Comparison of ENCODE assay signal across 33 cellular contexts in genomic region chr2:46852598-46852997, GRCh38.
DNase-seq lines count a peak whose midpoint lies in the region; ATAC-seq, FAIRE-seq and TF ChIP-seq lines count a peak whose summit lies in the region.
"Had no signal": no experiment of that assay in that cellular context is flagged by ENCODE, and none has a peak within 500 bp of the region (broad histone marks: within the 10 kb centered on the region; RNA-seq: fewer than 3 reads in every experiment).

No MANE protein-coding gene starts in this region.

- no peak overlapping the region for H3K9ac ChIP-seq in K562 (ENCODE audit: insufficient read depth in 1 of 2, low read depth in 2 of 2, low read length in 2 of 2)

- 56% methylated on average over 1 of the region's 1 CpG for WGBS in A549 (ENCODE audit: missing lambda C conversion rate)
- 41% methylated on average over 1 of the region's 1 CpG for WGBS in K562 (ENCODE audit: insufficient coverage, low coverage, missing lambda C conversion rate)

- H3K4me3 Mint-ChIP-seq in HFFc6, result no peak overlapping the region
- no peak overlapping the region for H3K4me3 Mint-ChIP-seq in nephron
- H3K4me3 Mint-ChIP-seq in effector memory CD8-positive, alpha-beta T cell, result no peak overlapping the region
- H3K4me3 Mint-ChIP-seq: activated B cell treated with CpG ODN at 0.5 μM for 24 hours; activated naive CD4-positive, alpha-beta T cell treated with anti-CD3 and anti-CD28 coated beads for 36 hours; activated T-cell treated with anti-CD3 and anti-CD28 coated beads, Interleukin-2, amount 50 U/mL, for 72 hours; neural crest cell had no signal

- peaks cover 78% of the 10 kb centered on the region for H3K4me1 ChIP-seq in A549
- H3K4me1 ChIP-seq in K562 (replicated peaks in 1 of 2; ENCODE audit: control insufficient read depth in 2 of 2, insufficient read depth in 2 of 2, low read length in 2 of 2), result peaks cover 33 to 45% of the 10 kb centered on the region in 2 experiments

- no peaks in the 10 kb centered on the region for H3K27me3 ChIP-seq in K562 (ENCODE audit: control insufficient read depth in 2 of 2, insufficient read depth in 2 of 2, low read length in 2 of 2)
- H3K27me3 ChIP-seq: gastrocnemius medialis had no signal

- no peak for ATAC-seq in A549
- no peak for ATAC-seq in K562
- ATAC-seq in effector memory CD8-positive, alpha-beta T cell (replicated peaks), result no peak
- ATAC-seq: activated T-cell treated with anti-CD3 and anti-CD28 coated beads, Interleukin-2, amount 50 U/mL, for 72 hours; gastrocnemius medialis; left ventricle myocardium superior; stimulated activated naive CD8-positive, alpha-beta T cell treated with anti-CD3 and anti-CD28 coated beads, Interleukin-15, Interleukin-2, amounts not matched to agents 100 U/mL and 50 U/mL, for 24 hours had no signal

- H3K9me3 Mint-ChIP-seq in HFFc6, result peaks cover 5% of the 10 kb centered on the region; the same call in 1 of the 2 replicates
- peaks cover 6% of the 10 kb centered on the region for H3K9me3 Mint-ChIP-seq in nephron
- H3K9me3 Mint-ChIP-seq in effector memory CD8-positive, alpha-beta T cell, result no peaks in the 10 kb centered on the region
- H3K9me3 Mint-ChIP-seq: activated B cell treated with CpG ODN at 0.5 μM for 24 hours; activated naive CD4-positive, alpha-beta T cell treated with anti-CD3 and anti-CD28 coated beads for 36 hours; activated T-cell treated with anti-CD3 and anti-CD28 coated beads, Interleukin-2, amount 50 U/mL, for 72 hours; neural crest cell had no signal

- no peaks in the 10 kb centered on the region for H3K79me2 ChIP-seq in K562 (ENCODE audit: control insufficient read depth, insufficient read depth, low read length)

- H3K9me3 ChIP-seq in A549 (peaks cover 20% of the 10 kb centered on the region), K562 (replicated peaks; ENCODE audit: control insufficient read depth, insufficient read depth, low read depth, low read length) (no peaks in the 10 kb centered on the region)
- H3K9me3 ChIP-seq: Caco-2, esophagus squamous epithelium, gastrocnemius medialis, thoracic aorta had no signal

- DNase-seq in A549 (ENCODE audit: low read depth in 1 of 2, low spot score in 1 of 2), result no peak
- no peak for DNase-seq in HFFc6
- DNase-seq in K562 (ENCODE audit: extremely low read depth in 1 of 4, low spot score in 3 of 4), result no peak
- DNase-seq in 8988T, result no peak
- no peak for DNase-seq in anterior cingulate cortex (lab: John Stamatoyannopoulos, UW)
- no peak for DNase-seq in effector memory CD8-positive, alpha-beta T cell
- no peak for DNase-seq in stimulated activated CD4-positive, alpha-beta T cell treated with anti-CD3 and anti-CD28 coated beads, Interleukin-1b, Interleukin-23, amount 100 ng/mL, for 48 hours
- DNase-seq: ACHN; activated B cell treated with CpG ODN at 0.5 μM for 24 hours; activated naive CD4-positive, alpha-beta T cell treated with anti-CD3 and anti-CD28 coated beads for 36 hours; activated T-cell treated with anti-CD3 and anti-CD28 coated beads, Interleukin-2, amount 50 U/mL, for 72 hours; DMS79 treated with DMSO at 0.1 percent for 48 hours; esophagus squamous epithelium; gastrocnemius medialis; HCEC 1CT; KBM-7; left ventricle myocardium superior; NCI-H1105 treated with DMSO at 0.1 percent for 48 hours; NCI-H1930; NCI-H526; NK-92 treated with Interleukin-12 subunit alpha and Interleukin-12 subunit beta, amount 100 ng/mL, for 24 hours; PC-9; posterior cingulate gyrus; Right ventricle myocardium superior; stimulated activated CD4-positive, alpha-beta T cell treated with anti-CD3 and anti-CD28 coated beads, Interleukin-15, amount 100 ng/mL, for 24 hours; stimulated activated naive CD8-positive, alpha-beta T cell treated with anti-CD3 and anti-CD28 coated beads, Interleukin-15, Interleukin-2, amounts not matched to agents 100 U/mL and 50 U/mL, for 24 hours; SW 1271; T1000 had no signal

- H4K20me1 ChIP-seq in K562 (replicated peaks; ENCODE audit: control insufficient read depth, insufficient read depth, low read length), result no peaks in the 10 kb centered on the region

- H2AFZ ChIP-seq in K562 (ENCODE audit: low read depth, low read length), result peak overlapping the region; percentile 32
- H2AFZ ChIP-seq: PC-9 had no signal

- peaks cover 8% of the 10 kb centered on the region for H3K27me3 Mint-ChIP-seq in HFFc6 (ENCODE audit: insufficient read depth)
- H3K27me3 Mint-ChIP-seq in nephron (ENCODE audit: low read depth), result no peaks in the 10 kb centered on the region
- peaks cover 14 to 41% of the 10 kb centered on the region in 2 donors for H3K27me3 Mint-ChIP-seq in effector memory CD8-positive, alpha-beta T cell

- TF ChIP-seq EP300 in A549 (IDR thresholded peaks at IDR 0.05) (no peak), K562 (IDR thresholded peaks at IDR 0.05; ENCODE audit: low read length) (no peak)

- H3K27ac ChIP-seq in A549 (peak overlapping the region; percentile 97 to 99), K562 (ENCODE audit: extremely low read depth, low read depth, low read length) (no peak overlapping the region)
- H3K27ac ChIP-seq: PC-9, thoracic aorta had no signal

- H3K36me3 ChIP-seq in K562 (ENCODE audit: control insufficient read depth, insufficient read depth, low read length), result no peaks in the 10 kb centered on the region
- H3K36me3 ChIP-seq: esophagus squamous epithelium, gastrocnemius medialis, thoracic aorta had no signal

- in situ Hi-C loops in K562 (cut with MboI), result no loop called here

- no peaks in the 10 kb centered on the region for H3K9me1 ChIP-seq in K562 (ENCODE audit: control insufficient read depth, insufficient read depth, low read length)

- H3K4me3 ChIP-seq in A549, result no peak overlapping the region
- no peak overlapping the region for H3K4me3 ChIP-seq in K562
- H3K4me3 ChIP-seq: esophagus squamous epithelium, gastrocnemius medialis, PC-9, thoracic aorta had no signal

- no peak for TF ChIP-seq CTCF in A549 (IDR thresholded peaks at IDR 0.05)
- no peak for TF ChIP-seq CTCF in HFFc6 (IDR thresholded peaks at IDR 0.05)
- TF ChIP-seq CTCF in K562 (IDR thresholded peaks at IDR 0.05 in 2 of 3, conservative IDR thresholded peaks at IDR 0.05 in 1 of 3; ENCODE audit: insufficient read depth in 2 of 3, low read depth in 1 of 3, low read length in 3 of 3), result no peak
- TF ChIP-seq CTCF in nephron (IDR thresholded peaks at IDR 0.05; ENCODE audit: unreplicated experiment in 3 of 3), result no peak

- BruUV-seq in K562 (replicated peaks; lab: Mats Ljungman, UMichigan), result no TSS peak

- TF ChIP-seq RAD21 in A549 (conservative IDR thresholded peaks at IDR 0.05 in 1 of 2, IDR thresholded peaks at IDR 0.05 in 1 of 2) (no peak), K562 (CRISPR knock-in tag; conservative IDR thresholded peaks at IDR 0.05 in 1 of 2, IDR thresholded peaks at IDR 0.05 in 1 of 2) (no peak)

- intact Hi-C loops in K562 (cut with micrococcal nuclease), result no loop called here

- CTCF ChIA-PET in A549 (lab: Yijun Ruan, JAX) (interaction anchor here (1.2 kb wide), 1 partner anchor 75 kb away, joined by 3 read pairs; no protein-coding TSS in a partner anchor), K562 (lab: Yijun Ruan, JAX; ENCODE audit: low intra/inter-chr PET ratio) (no interaction called here)

- peaks cover 100% of the 10 kb centered on the region for H3K4me1 Mint-ChIP-seq in HFFc6 (ENCODE audit: low read depth)
- H3K4me1 Mint-ChIP-seq in nephron, result peaks cover 67% of the 10 kb centered on the region
- no peaks in the 10 kb centered on the region for H3K4me1 Mint-ChIP-seq in effector memory CD8-positive, alpha-beta T cell (ENCODE audit: low read depth in 2 of 2)

- H3K36me3 Mint-ChIP-seq in HFFc6 (ENCODE audit: low read depth) (peaks cover 21% of the 10 kb centered on the region), nephron (ENCODE audit: low read depth) (no peaks in the 10 kb centered on the region)
- H3K36me3 Mint-ChIP-seq in effector memory CD8-positive, alpha-beta T cell (ENCODE audit: insufficient read depth), result no peaks in the 10 kb centered on the region

- no peak for FAIRE-seq in A549 (lab: Jason Lieb, UNC)
- no peak for FAIRE-seq in K562 (lab: Jason Lieb, UNC)
- FAIRE-seq: GM18507 had no signal

- no peak overlapping the region for H3K4me2 ChIP-seq in A549
- no peak overlapping the region; the same call in 1 of the 2 replicates for H3K4me2 ChIP-seq in K562 (ENCODE audit: insufficient read depth, low read length)
- H3K4me2 ChIP-seq: PC-9 had no signal

- TF ChIP-seq POLR2A in A549 (IDR thresholded peaks at IDR 0.05; ENCODE audit: low read length) (no peak), K562 (conservative IDR thresholded peaks at IDR 0.05) (no peak)

- POLR2A ChIA-PET in A549 (lab: Yijun Ruan, JAX) (interaction anchor here (0.7 kb wide), 1 partner anchor 74 kb away, joined by 4 read pairs; no protein-coding TSS in a partner anchor), K562 (lab: Yijun Ruan, JAX) (no interaction called here)

- peak overlapping the region; percentile 83 for H3K27ac Mint-ChIP-seq in HFFc6
- H3K27ac Mint-ChIP-seq in nephron, result peak overlapping the region; percentile 69 to 92 (median 73)
- H3K27ac Mint-ChIP-seq in effector memory CD8-positive, alpha-beta T cell, result no peak overlapping the region
- H3K27ac Mint-ChIP-seq: activated B cell treated with CpG ODN at 0.5 μM for 24 hours; activated naive CD4-positive, alpha-beta T cell treated with anti-CD3 and anti-CD28 coated beads for 36 hours; activated T-cell treated with anti-CD3 and anti-CD28 coated beads, Interleukin-2, amount 50 U/mL, for 72 hours had no signal

TF ChIP-seq in A549, 52 proteins besides CTCF, POLR2A, EP300 and RAD21 (continues in another document):
- TF ChIP-seq BHLHE40 (IDR thresholded peaks at IDR 0.05; ENCODE audit: low read depth, low read length) (no peak), HDAC2 (IDR thresholded peaks at IDR 0.05) (no peak), CBX8 (IDR thresholded peaks at IDR 0.05) (no peak), USF2 (IDR thresholded peaks at IDR 0.05) (no peak), NR3C1 (IDR thresholded peaks at IDR 0.05) (no peak)

TF ChIP-seq in K562, 482 proteins besides CTCF, POLR2A, EP300 and RAD21 (continues in another document):
- TF ChIP-seq MAFG (tag; conservative IDR thresholded peaks at IDR 0.05), result peak; percentile 53
- no peak for TF ChIP-seq HMG20A (CRISPR knock-in tag; conservative IDR thresholded peaks at IDR 0.05)
- no peak for TF ChIP-seq STAT5B (CRISPR knock-in tag; IDR thresholded peaks at IDR 0.05)
- no peak for TF ChIP-seq KLF10 (CRISPR knock-in tag; IDR thresholded peaks at IDR 0.05)

Comparison
In these comparisons a context has a peak if more than half of its experiments do, and no peak if none do; other contexts are left out.
1. H3K27ac Mint-ChIP-seq: peak in HFFc6 (single experiment) and nephron (3 of 3); none in effector memory CD8-positive, alpha-beta T cell (0 of 2).
2. Of the 35 proteins assayed by ChIP-seq in both K562 and A549: peak only in K562: EHMT2; only in A549: none; in both: none; in neither: 34.